In genomic region chr4:3471098-3471760, GRCh38 we compare ENCODE assay signal across 24 cellular contexts. TPM values are rescaled to one million over a fixed set of nuclear protein-coding genes. Genes with fewer than 3 reads are reported as not detected.
DNase-seq lines count a peak whose midpoint lies in the region; ATAC-seq and TF ChIP-seq lines count a peak whose summit lies in the region.
"Had no signal": no experiment of that assay in that cellular context is flagged by ENCODE, and none has a peak within 500 bp of the region (broad histone marks: within the 10 kb centered on the region; RNA-seq: fewer than 3 reads in every experiment).

No MANE protein-coding gene starts in this region.

- ATAC-seq in Right ventricle myocardium inferior = no peak
- no peak for ATAC-seq in left cardiac atrium
- no peak for ATAC-seq in body of pancreas
- ATAC-seq in lower lobe of right lung = no peak
- ATAC-seq in GM21447 (IDR thresholded peaks at IDR 0.05; ENCODE audit: unreplicated experiment) = no peak
- ATAC-seq: GM23338, Panc1 had no signal

- no peaks in the 10 kb centered on the region for H3K36me3 ChIP-seq in body of pancreas (replicated peaks in 1 of 2; ENCODE audit: insufficient read depth in 1 of 2, low read depth in 2 of 2)
- H3K36me3 ChIP-seq in lower lobe of right lung = no peaks in the 10 kb centered on the region
- H3K36me3 ChIP-seq in osteoblast (ENCODE audit: insufficient read depth, low read length) = no peaks in the 10 kb centered on the region
- H3K36me3 ChIP-seq: BE2C had no signal

- TF ChIP-seq CTCF in body of pancreas (IDR thresholded peaks at IDR 0.05) (no peak), lower lobe of right lung (IDR thresholded peaks at IDR 0.05) (no peak), osteoblast (IDR thresholded peaks at IDR 0.05; ENCODE audit: extremely low read depth, low read depth, low read length) (no peak)

- peaks cover 3% of the 10 kb centered on the region for H4K20me1 ChIP-seq in osteoblast (ENCODE audit: insufficient read depth, low read length)

- no peaks in the 10 kb centered on the region for H3K27me3 Mint-ChIP-seq in activated T-helper 1 cell treated with anti-CD3 and anti-CD28 coated beads, Interleukin-12 subunit alpha, Interleukin-12 subunit beta, Interleukin-2, Interleukin-4 antibody, amounts not matched to agents 30 ng/mL and 10 ng/mL and 1 ng/mL, durations not matched to agents 14 hours and 24 hours and 36 hours (ENCODE audit: insufficient read depth)
- H3K27me3 Mint-ChIP-seq: CD4-positive, CD25-positive, alpha-beta regulatory T cell had no signal

- DNase-seq in Right ventricle myocardium inferior (ENCODE audit: missing footprints) (peak; percentile 58), left cardiac atrium (no peak), body of pancreas (no peak), lower lobe of right lung (peak; percentile 38), osteoblast (ENCODE audit: insufficient read length, low spot score, missing footprints) (peak; percentile 82), head of caudate nucleus (no peak)
- no peak for DNase-seq in activated T-helper 1 cell treated with anti-CD3 and anti-CD28 coated beads, Interleukin-12 subunit alpha, Interleukin-12 subunit beta, Interleukin-2, Interleukin-4 antibody, amounts not matched to agents 30 ng/mL and 10 ng/mL and 1 ng/mL, durations not matched to agents 14 hours and 24 hours and 36 hours (ENCODE audit: low spot score)
- DNase-seq: BE2C; CD4-positive, CD25-positive, alpha-beta regulatory T cell; HCEC 1CT; KBM-7; MV-4-11; NCI-H1105; NCI-H1436 treated with DMSO at 0.1 percent for 48 hours; NCI-H187 treated with DMSO at 0.1 percent for 48 hours; NCI-H2171 treated with DMSO at 0.1 percent for 48 hours; NCI-H510A treated with DMSO at 0.1 percent for 48 hours had no signal

- no peaks in the 10 kb centered on the region for H3K9me3 Mint-ChIP-seq in activated T-helper 1 cell treated with anti-CD3 and anti-CD28 coated beads, Interleukin-12 subunit alpha, Interleukin-12 subunit beta, Interleukin-2, Interleukin-4 antibody, amounts not matched to agents 30 ng/mL and 10 ng/mL and 1 ng/mL, durations not matched to agents 14 hours and 24 hours and 36 hours
- H3K9me3 Mint-ChIP-seq: CD4-positive, CD25-positive, alpha-beta regulatory T cell; GM23338 had no signal

- H3K79me2 ChIP-seq in osteoblast (ENCODE audit: insufficient read depth, low read length) = no peaks in the 10 kb centered on the region

- H3K4me2 ChIP-seq in osteoblast (ENCODE audit: insufficient read depth, low read length) = no peak overlapping the region
- H3K4me2 ChIP-seq: GM23338 had no signal

- intact Hi-C loops in Right ventricle myocardium inferior (cut with DNase I) = no loop called here
- intact Hi-C loops in left cardiac atrium (cut with DNase I) = no loop called here
- intact Hi-C loops in body of pancreas (cut with DNase I) = no loop called here
- intact Hi-C loops in lower lobe of right lung (cut with DNase I) = no loop called here
- intact Hi-C loops in head of caudate nucleus (cut with DNase I) = no loop called here
- intact Hi-C loops in activated T-helper 1 cell treated with anti-CD3 and anti-CD28 coated beads, Interleukin-12 subunit alpha, Interleukin-12 subunit beta, Interleukin-2, Interleukin-4 antibody, amounts not matched to agents 30 ng/mL and 10 ng/mL and 1 ng/mL, durations not matched to agents 14 hours and 24 hours and 36 hours (cut with micrococcal nuclease) = no loop called here

- H3K4me3 ChIP-seq in body of pancreas = no peak overlapping the region
- H3K4me3 ChIP-seq in lower lobe of right lung = no peak overlapping the region
- H3K4me3 ChIP-seq in osteoblast (ENCODE audit: insufficient read depth, low read length) = no peak overlapping the region
- H3K4me3 ChIP-seq: GM23338 had no signal

- no peaks in the 10 kb centered on the region for H3K9me3 ChIP-seq in body of pancreas
- no peaks in the 10 kb centered on the region for H3K9me3 ChIP-seq in lower lobe of right lung
- no peaks in the 10 kb centered on the region for H3K9me3 ChIP-seq in osteoblast (ENCODE audit: low read depth, low read length)
- H3K9me3 ChIP-seq: BE2C had no signal

- TF ChIP-seq POLR2A in body of pancreas (IDR thresholded peaks at IDR 0.05) = no peak

- WGBS in body of pancreas, 2 donors = 89 to 97% methylated on average over 20 to 23 of the region's 23 CpGs

- peaks cover 49% of the 10 kb centered on the region for H3K4me1 ChIP-seq in body of pancreas
- H3K4me1 ChIP-seq in lower lobe of right lung = peaks cover 5% of the 10 kb centered on the region
- no peaks in the 10 kb centered on the region for H3K4me1 ChIP-seq in osteoblast (ENCODE audit: insufficient read depth, low read length)
- H3K4me1 ChIP-seq: BE2C had no signal

- H3K27ac ChIP-seq in body of pancreas (peak overlapping the region in 3 of 4 donors; percentile 45 to 76 (median 58)), lower lobe of right lung (no peak overlapping the region), osteoblast (ENCODE audit: low read depth, low read length) (no peak overlapping the region)
- H3K27ac ChIP-seq: 22Rv1 had no signal

- no peak overlapping the region for H3K27ac Mint-ChIP-seq in activated T-helper 1 cell treated with anti-CD3 and anti-CD28 coated beads, Interleukin-12 subunit alpha, Interleukin-12 subunit beta, Interleukin-2, Interleukin-4 antibody, amounts not matched to agents 30 ng/mL and 10 ng/mL and 1 ng/mL, durations not matched to agents 14 hours and 24 hours and 36 hours
- H3K27ac Mint-ChIP-seq: GM23338 had no signal

- no peaks in the 10 kb centered on the region for H3K36me3 Mint-ChIP-seq in activated T-helper 1 cell treated with anti-CD3 and anti-CD28 coated beads, Interleukin-12 subunit alpha, Interleukin-12 subunit beta, Interleukin-2, Interleukin-4 antibody, amounts not matched to agents 30 ng/mL and 10 ng/mL and 1 ng/mL, durations not matched to agents 14 hours and 24 hours and 36 hours (ENCODE audit: low read depth)
- H3K36me3 Mint-ChIP-seq: CD4-positive, CD25-positive, alpha-beta regulatory T cell had no signal

- H3K27me3 ChIP-seq in body of pancreas (no peaks in the 10 kb centered on the region), lower lobe of right lung (ENCODE audit: low read depth) (peaks cover 14% of the 10 kb centered on the region), osteoblast (ENCODE audit: insufficient read depth, low read length) (peaks cover 6% of the 10 kb centered on the region)
- H3K27me3 ChIP-seq: BE2C had no signal

- H3K4me3 Mint-ChIP-seq in activated T-helper 1 cell treated with anti-CD3 and anti-CD28 coated beads, Interleukin-12 subunit alpha, Interleukin-12 subunit beta, Interleukin-2, Interleukin-4 antibody, amounts not matched to agents 30 ng/mL and 10 ng/mL and 1 ng/mL, durations not matched to agents 14 hours and 24 hours and 36 hours = no peak overlapping the region
- H3K4me3 Mint-ChIP-seq: CD4-positive, CD25-positive, alpha-beta regulatory T cell; GM23338 had no signal

- H3K4me1 Mint-ChIP-seq in activated T-helper 1 cell treated with anti-CD3 and anti-CD28 coated beads, Interleukin-12 subunit alpha, Interleukin-12 subunit beta, Interleukin-2, Interleukin-4 antibody, amounts not matched to agents 30 ng/mL and 10 ng/mL and 1 ng/mL, durations not matched to agents 14 hours and 24 hours and 36 hours (ENCODE audit: low read depth) = no peaks in the 10 kb centered on the region
- H3K4me1 Mint-ChIP-seq: CD4-positive, CD25-positive, alpha-beta regulatory T cell had no signal

- H2AFZ ChIP-seq in osteoblast (ENCODE audit: low read length) = no peak overlapping the region
- H2AFZ ChIP-seq: GM23338 had no signal

RNA-seq across cellular contexts. Expression of gene DOK7, which starts 8.1 kb away (rescaled TPM):
- total RNA-seq in Right ventricle myocardium inferior (35.5 TPM), left cardiac atrium (10 to 100 TPM; 21.5 to 38.2 TPM), body of pancreas (1 to 10 TPM; 6.3 to 7.0 TPM), lower lobe of right lung (4.0 TPM), osteoblast (not detected in 2 replicates)
- total RNA-seq in activated T-helper 1 cell treated with anti-CD3 and anti-CD28 coated beads, Interleukin-12 subunit alpha, Interleukin-12 subunit beta, Interleukin-2, Interleukin-4 antibody, amounts not matched to agents 30 ng/mL and 10 ng/mL and 1 ng/mL, durations not matched to agents 14 hours and 24 hours and 36 hours = not detected in 2 replicates
- total RNA-seq: CD4-positive, CD25-positive, alpha-beta regulatory T cell; G401 had no signal

RNA-seq across cellular contexts. Expression of gene HGFAC, which starts 29.5 kb away (rescaled TPM):
- total RNA-seq in Right ventricle myocardium inferior (1.5 TPM), left cardiac atrium (under 1 TPM; 0.34 to 0.38 TPM), body of pancreas (under 1 TPM in 1 of 2 donors, not detected in 1; 0.78 TPM), lower lobe of right lung (1.0 TPM), osteoblast (not detected in 2 replicates)
- total RNA-seq in activated T-helper 1 cell treated with anti-CD3 and anti-CD28 coated beads, Interleukin-12 subunit alpha, Interleukin-12 subunit beta, Interleukin-2, Interleukin-4 antibody, amounts not matched to agents 30 ng/mL and 10 ng/mL and 1 ng/mL, durations not matched to agents 14 hours and 24 hours and 36 hours = not detected in 2 replicates
- total RNA-seq: CD4-positive, CD25-positive, alpha-beta regulatory T cell; Daoy; G401; OCI-LY7 had no signal

Comparison
In these comparisons a context has a peak if more than half of its experiments do, and no peak if none do; other contexts are left out.
1. DNase-seq: peak in Right ventricle myocardium inferior (single experiment), lower lobe of right lung (single experiment) and osteoblast (single experiment); none in left cardiac atrium (single experiment), body of pancreas (0 of 4), head of caudate nucleus (0 of 42) and activated T-helper 1 cell treated with anti-CD3 and anti-CD28 coated beads, Interleukin-12 subunit alpha, Interleukin-12 subunit beta, Interleukin-2, Interleukin-4 antibody, amounts not matched to agents 30 ng/mL and 10 ng/mL and 1 ng/mL, durations not matched to agents 14 hours and 24 hours and 36 hours (single experiment).
2. H3K27ac ChIP-seq: peak in body of pancreas (3 of 4); none in lower lobe of right lung (single experiment) and osteoblast (single experiment).